Comparison of ENCODE assay signal across 18 cellular contexts in the genomic region with DNA sequence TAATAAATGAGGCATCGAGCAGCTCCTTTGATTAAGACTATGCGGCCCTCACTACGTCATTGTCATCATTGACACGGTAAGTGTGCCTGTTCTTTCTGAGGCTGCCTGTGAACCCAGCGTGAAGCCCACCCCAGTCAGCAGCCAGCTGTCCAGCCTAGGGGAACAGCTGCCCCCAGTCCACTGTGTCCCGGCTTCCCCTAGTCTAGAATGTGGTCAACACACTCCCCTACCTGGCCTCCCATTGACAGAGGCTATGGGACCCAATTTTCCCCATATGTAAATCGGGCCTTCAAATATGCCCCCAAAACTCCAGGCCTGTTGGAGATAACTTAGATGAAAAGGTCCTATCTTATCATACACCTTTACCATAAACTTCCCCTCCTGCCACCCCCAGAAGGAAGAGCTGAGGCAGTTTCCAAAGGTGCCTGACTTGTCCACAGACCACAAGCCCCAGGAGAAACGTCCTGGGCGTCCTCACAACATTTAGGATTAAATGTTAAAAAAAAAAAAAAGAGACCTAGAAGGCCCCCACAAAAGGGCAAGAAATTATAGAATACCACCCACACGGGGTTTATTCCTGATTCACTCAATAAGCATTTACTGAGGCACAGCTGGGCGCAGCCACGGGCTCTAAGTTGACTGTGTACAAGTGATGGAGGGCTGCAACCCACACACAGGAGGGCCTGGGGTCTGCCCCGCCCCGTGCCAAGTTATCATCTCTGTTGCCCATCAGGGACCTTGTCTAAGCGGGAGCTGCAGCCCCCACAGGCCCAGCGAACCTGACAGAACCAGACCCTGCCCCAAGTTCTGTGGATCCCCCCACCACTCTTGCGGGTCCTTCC.
DNase-seq lines count a peak whose midpoint lies in the region; ATAC-seq and TF ChIP-seq lines count a peak whose summit lies in the region.
"Had no signal": no experiment of that assay in that cellular context is flagged by ENCODE, and none has a peak within 500 bp of the region (broad histone marks: within the 10 kb centered on the region; RNA-seq: fewer than 3 reads in every experiment).

No MANE protein-coding gene starts in this region.

- BruUV-seq in IMR-90 (replicated peaks; lab: Mats Ljungman, UMichigan) = no TSS peak

- H3K27me3 ChIP-seq in IMR-90 (ENCODE audit: control insufficient read depth, insufficient read depth, low read length) (peaks cover 42% of the 10 kb centered on the region), iPS-20b (ENCODE audit: insufficient read depth, low read length) (peaks cover 11% of the 10 kb centered on the region; the same call in 1 of the 2 replicates)

- H2AFZ ChIP-seq in IMR-90 (replicated peaks; ENCODE audit: low read length, poor library complexity) = peak overlapping the region; percentile 33

- no peak overlapping the region for H2BK15ac ChIP-seq in IMR-90 (ENCODE audit: low read depth, low read length)

- TF ChIP-seq RAD21 in IMR-90 (IDR thresholded peaks at IDR 0.05; ENCODE audit: low read length) = no peak

- no peak overlapping the region for H4K91ac ChIP-seq in IMR-90 (ENCODE audit: insufficient read depth, low read depth, low read length)

- no peaks in the 10 kb centered on the region for H3K36me3 Mint-ChIP-seq in activated T-cell treated with anti-CD3 and anti-CD28 coated beads, Interleukin-2, amount 50 U/mL, for 4 hours (ENCODE audit: insufficient read depth)

- peaks cover 5% of the 10 kb centered on the region; the same call in 1 of the 2 replicates for H3K9me1 ChIP-seq in IMR-90 (ENCODE audit: insufficient read depth, low read length)

- CTCF ChIA-PET in IMR-90 (lab: Yijun Ruan, JAX) = interaction anchor here (0.5 to 0.7 kb wide), 2 partner anchors 19 to 37 kb away, joined by 3 read pairs; no protein-coding TSS in a partner anchor

- no peak overlapping the region for H4K5ac ChIP-seq in IMR-90 (ENCODE audit: low read depth, low read length)

- H3K9me3 Mint-ChIP-seq in activated T-cell treated with anti-CD3 and anti-CD28 coated beads, Interleukin-2, amount 50 U/mL, for 4 hours = no peaks in the 10 kb centered on the region
- H3K9me3 Mint-ChIP-seq: activated B cell treated with CpG ODN at 0.5 μM for 24 hours had no signal

- no peak overlapping the region for H2BK120ac ChIP-seq in IMR-90 (ENCODE audit: low read depth, low read length)

- intact Hi-C loops in IMR-90 (cut with micrococcal nuclease) = no loop called here

- dilution Hi-C loops in IMR-90 (cut with HindIII; ENCODE audit: low sequenced_read_pairs, unreplicated experiment) = no loop called here

- no peak for ATAC-seq in activated T-cell treated with anti-CD3 and anti-CD28 coated beads, Interleukin-2, amount 50 U/mL, for 4 hours
- ATAC-seq in IMR-90 (ENCODE audit: low read depth) = no peak
- ATAC-seq in stimulated activated naive CD8-positive, alpha-beta T cell treated with anti-CD3 and anti-CD28 coated beads, Interleukin-15, Interleukin-2, amounts not matched to agents 100 U/mL and 50 U/mL, for 24 hours = peak; percentile 40
- no peak for ATAC-seq in GM21825 (IDR thresholded peaks at IDR 0.05; ENCODE audit: unreplicated experiment)
- ATAC-seq: lower lobe of right lung had no signal

- DNase-seq in activated T-cell treated with anti-CD3 and anti-CD28 coated beads, Interleukin-2, amount 50 U/mL, for 1 hour = peak; percentile 18
- DNase-seq in activated T-cell treated with anti-CD3 and anti-CD28 coated beads, Interleukin-2, amount 50 U/mL, for 4 hours = no peak
- DNase-seq in IMR-90 (no peak), COLO668 (lab: John Stamatoyannopoulos, UW; ENCODE audit: unreplicated experiment) (no peak), kidney tubule cell (ENCODE audit: low spot score) (no peak)
- peak; percentile 70 for DNase-seq in stimulated activated naive CD8-positive, alpha-beta T cell treated with anti-CD3 and anti-CD28 coated beads, Interleukin-15, Interleukin-2, amounts not matched to agents 100 U/mL and 50 U/mL, for 24 hours
- DNase-seq: activated B cell treated with CpG ODN at 0.5 μM for 24 hours; anterior cingulate cortex; Calu3; cerebellar nuclear complex; effector memory CD4-positive, alpha-beta T cell; lower lobe of right lung; NCI-H1930; NCI-H510A; Right ventricle myocardium superior; stimulated activated CD4-positive, alpha-beta T cell treated with anti-CD3 and anti-CD28 coated beads, Interleukin-12 subunit alpha, Interleukin-12 subunit beta, amount 100 ng/mL, for 4 hours had no signal

- H3K14ac ChIP-seq in IMR-90 (replicated peaks; ENCODE audit: low read depth, low read length) = no peak overlapping the region

- in situ Hi-C loops in IMR-90 (cut with MboI; ENCODE audit: low sequenced_read_pairs) = no loop called here

- H3K9ac ChIP-seq in IMR-90 (ENCODE audit: low read depth, low read length) (no peak overlapping the region), iPS-20b (ENCODE audit: low read depth, low read length) (no peak overlapping the region)

- H2AK5ac ChIP-seq in IMR-90 (ENCODE audit: low read depth, low read length) = no peak overlapping the region

- H3K4me1 Mint-ChIP-seq in activated T-cell treated with anti-CD3 and anti-CD28 coated beads, Interleukin-2, amount 50 U/mL, for 4 hours (ENCODE audit: low read depth) = peaks cover 59% of the 10 kb centered on the region

- TF ChIP-seq CTCF in IMR-90 (conservative IDR thresholded peaks at IDR 0.05; ENCODE audit: low read depth, low read length) = no peak

- H3K36me3 ChIP-seq in IMR-90 (ENCODE audit: control insufficient read depth, insufficient read depth, low read length) (no peaks in the 10 kb centered on the region), iPS-20b (ENCODE audit: insufficient read depth, low read depth, low read length) (no peaks in the 10 kb centered on the region)
- H3K36me3 ChIP-seq: lower lobe of right lung had no signal

- no peak overlapping the region for H4K8ac ChIP-seq in IMR-90 (ENCODE audit: low read depth in 2 of 2, low read length in 2 of 2)

- H2AK9ac ChIP-seq in IMR-90 (replicated peaks; ENCODE audit: low read depth, low read length, poor library complexity) = no peak overlapping the region

- H3K18ac ChIP-seq in IMR-90 (ENCODE audit: low read depth, low read length) = no peak overlapping the region

- no peaks in the 10 kb centered on the region for H3K27me3 Mint-ChIP-seq in activated T-cell treated with anti-CD3 and anti-CD28 coated beads, Interleukin-2, amount 50 U/mL, for 4 hours (ENCODE audit: low read depth)
- H3K27me3 Mint-ChIP-seq: activated B cell treated with CpG ODN at 0.5 μM for 24 hours had no signal

- H2BK5ac ChIP-seq in IMR-90 (ENCODE audit: low read depth, low read length, poor library complexity, severe bottlenecking) = no peak overlapping the region

- POLR2A ChIA-PET in IMR-90 (lab: Charles Lee; ENCODE audit: unreplicated experiment) = no interaction called here

- H3K4me3 Mint-ChIP-seq in activated T-cell treated with anti-CD3 and anti-CD28 coated beads, Interleukin-2, amount 50 U/mL, for 4 hours = no peak overlapping the region
- H3K4me3 Mint-ChIP-seq: activated B cell treated with CpG ODN at 0.5 μM for 24 hours had no signal

- no peak overlapping the region for H3K4ac ChIP-seq in IMR-90 (ENCODE audit: low read depth, low read length)

- no peaks in the 10 kb centered on the region; the same call in 1 of the 2 replicates for H4K20me1 ChIP-seq in IMR-90 (ENCODE audit: insufficient read depth, low read length)

- H2BK20ac ChIP-seq in IMR-90 (ENCODE audit: low read depth, low read length) = no peak overlapping the region

- H3K56ac ChIP-seq in IMR-90 (ENCODE audit: extremely low read depth, insufficient read depth, low read length) = no peak overlapping the region

- WGBS in IMR-90 (ENCODE audit: extremely low coverage in 2 of 2, insufficient read length in 1 of 2), 2 experiments = 76% methylated on average over 6 of the region's 17 CpGs; no CpG with 5 or more reads in 1 of the 2 experiments

- no peak overlapping the region for H3K4me3 ChIP-seq in IMR-90 (ENCODE audit: insufficient read depth, low read depth, low read length)
- peak overlapping the region; percentile 4; the same call in 1 of the 2 replicates for H3K4me3 ChIP-seq in iPS-20b (ENCODE audit: low read length)
- H3K4me3 ChIP-seq: lower lobe of right lung had no signal

- no peak for TF ChIP-seq POLR2A in IMR-90 (IDR thresholded peaks at IDR 0.05; ENCODE audit: low read depth, low read length)

- H3K23ac ChIP-seq in IMR-90 (ENCODE audit: low read depth, low read length) = no peak overlapping the region

- no peaks in the 10 kb centered on the region for H3K79me1 ChIP-seq in IMR-90 (ENCODE audit: low read depth in 1 of 2, low read length in 2 of 2)

- H3K9me3 ChIP-seq in IMR-90 (ENCODE audit: control insufficient read depth, insufficient read depth, low read length) = no peaks in the 10 kb centered on the region
- no peaks in the 10 kb centered on the region for H3K9me3 ChIP-seq in iPS-20b (ENCODE audit: insufficient read depth, low read depth, low read length)
- H3K9me3 ChIP-seq: lower lobe of right lung had no signal

- H3K4me1 ChIP-seq in IMR-90 (ENCODE audit: control insufficient read depth, insufficient read depth, low read length) (no peaks in the 10 kb centered on the region), iPS-20b (ENCODE audit: insufficient read depth, low read length) (peaks cover 16% of the 10 kb centered on the region; the same call in 1 of the 2 replicates)
- H3K4me1 ChIP-seq: lower lobe of right lung had no signal

- no peak overlapping the region for H3K27ac ChIP-seq in IMR-90 (ENCODE audit: insufficient read depth, low read length)
- H3K27ac ChIP-seq in iPS-20b (ENCODE audit: low read length) = no peak overlapping the region
- H3K27ac ChIP-seq: lower lobe of right lung had no signal

- H3K4me2 ChIP-seq in IMR-90 (ENCODE audit: low read depth, low read length) = no peak overlapping the region

TF ChIP-seq in IMR-90, 13 proteins besides CTCF, POLR2A, EP300 and RAD21:
- no peak for TF ChIP-seq MAFK (IDR thresholded peaks at IDR 0.05; ENCODE audit: low read depth, low read length)
- no peak for TF ChIP-seq MAZ (IDR thresholded peaks at IDR 0.05; ENCODE audit: borderline replicate concordance, low read depth, low read length)

Comparison
In these comparisons a context has a peak if more than half of its experiments do, and no peak if none do; other contexts are left out.
1. DNase-seq: peak in activated T-cell treated with anti-CD3 and anti-CD28 coated beads, Interleukin-2, amount 50 U/mL, for 1 hour (single experiment) and stimulated activated naive CD8-positive, alpha-beta T cell treated with anti-CD3 and anti-CD28 coated beads, Interleukin-15, Interleukin-2, amounts not matched to agents 100 U/mL and 50 U/mL, for 24 hours (single experiment); none in activated T-cell treated with anti-CD3 and anti-CD28 coated beads, Interleukin-2, amount 50 U/mL, for 4 hours (single experiment), IMR-90 (single experiment), COLO668 (single experiment) and kidney tubule cell (single experiment).